Comparison of ENCODE assay signal across 13 cellular contexts in genomic region chr16:27823438-27823820, GRCh38.
A peak's percentile ranks its signal among the peaks of the same experiment; 100 is the strongest.
DNase-seq lines count a peak whose midpoint lies in the region; ATAC-seq and TF ChIP-seq lines count a peak whose summit lies in the region.
"Had no signal": no experiment of that assay in that cellular context is flagged by ENCODE, and none has a peak within 500 bp of the region (broad histone marks: within the 10 kb centered on the region; RNA-seq: fewer than 3 reads in every experiment).

No MANE protein-coding gene starts in this region.

- H4K20me1 ChIP-seq in osteoblast (ENCODE audit: insufficient read depth, low read length): no peaks in the 10 kb centered on the region
- H4K20me1 ChIP-seq: BLaER1 treated with 17β-estradiol and CSF1 and Interleukin-3, amounts not matched to agents 10 nM and 100 nM had no signal

- no peak overlapping the region for H3K4ac ChIP-seq in mesenchymal stem cell (ENCODE audit: low read depth in 1 of 2, low read length in 2 of 2)

- H3K23ac ChIP-seq in mesenchymal stem cell (ENCODE audit: low read length in 2 of 2): no peak overlapping the region

- CTCF ChIA-PET in HEK293 (lab: Yijun Ruan, JAX): no interaction called here

- no peak overlapping the region for H3K27ac Mint-ChIP-seq in chondrocyte (ENCODE audit: unreplicated experiment)
- no peak overlapping the region for H3K27ac Mint-ChIP-seq in mesothelial cell of epicardium
- H3K27ac Mint-ChIP-seq: B cell; CD4-positive, CD25-positive, alpha-beta regulatory T cell; CD8-positive, alpha-beta memory T cell had no signal

- peak; percentile 46 for DNase-seq in chondrocyte (ENCODE audit: low spot score)
- DNase-seq in osteoblast (ENCODE audit: insufficient read length, low spot score, missing footprints): peak; percentile 57
- DNase-seq in mesenchymal stem cell: no peak
- DNase-seq in mesothelial cell of epicardium (ENCODE audit: low spot score in 2 of 2, unreplicated experiment in 2 of 2): no peak
- DNase-seq: CD4-positive, CD25-positive, alpha-beta regulatory T cell; CD8-positive, alpha-beta memory T cell; GM23248 had no signal

- no peak overlapping the region for H2BK5ac ChIP-seq in mesenchymal stem cell (ENCODE audit: low read depth, low read length, poor library complexity, severe bottlenecking)

- TF ChIP-seq CTCF in HEK293 (tag by site-specific recombination; IDR thresholded peaks at IDR 0.05) (no peak), chondrocyte (IDR thresholded peaks at IDR 0.05) (no peak), osteoblast (IDR thresholded peaks at IDR 0.05; ENCODE audit: extremely low read depth, low read depth, low read length) (no peak), mesothelial cell of epicardium (IDR thresholded peaks at IDR 0.05; ENCODE audit: unreplicated experiment) (no peak)

- H3K18ac ChIP-seq in mesenchymal stem cell (ENCODE audit: low read depth in 1 of 2, low read length in 2 of 2): no peak overlapping the region

- H3K4me3 Mint-ChIP-seq in chondrocyte (ENCODE audit: unreplicated experiment) (no peak overlapping the region), mesothelial cell of epicardium (no peak overlapping the region)
- H3K4me3 Mint-ChIP-seq: B cell; CD8-positive, alpha-beta memory T cell had no signal

- H3K27ac ChIP-seq in HEK293 (ENCODE audit: extremely low read depth, low read depth, low read length) (no peak overlapping the region), osteoblast (ENCODE audit: low read depth, low read length) (no peak overlapping the region), mesenchymal stem cell (ENCODE audit: low read length, poor library complexity, severe bottlenecking) (no peak overlapping the region)
- H3K27ac ChIP-seq: BLaER1 treated with 17β-estradiol and CSF1 and Interleukin-3, amounts not matched to agents 10 nM and 100 nM; GM23248; HL-60 had no signal

- no peak overlapping the region for H2BK15ac ChIP-seq in mesenchymal stem cell (ENCODE audit: low read depth, poor library complexity, severe bottlenecking)

- no peaks in the 10 kb centered on the region for H3K79me1 ChIP-seq in mesenchymal stem cell (replicated peaks; ENCODE audit: low read length, poor library complexity, severe bottlenecking)

- H3K9me3 Mint-ChIP-seq in chondrocyte (ENCODE audit: low read depth): no peaks in the 10 kb centered on the region
- H3K9me3 Mint-ChIP-seq in mesothelial cell of epicardium: no peaks in the 10 kb centered on the region
- H3K9me3 Mint-ChIP-seq: CD8-positive, alpha-beta memory T cell had no signal

- H3K36me3 ChIP-seq in HEK293 (ENCODE audit: control insufficient read depth in 2 of 2, insufficient read depth in 1 of 2, low read length in 2 of 2): no peaks in the 10 kb centered on the region
- no peaks in the 10 kb centered on the region for H3K36me3 ChIP-seq in osteoblast (ENCODE audit: insufficient read depth, low read length)
- no peaks in the 10 kb centered on the region for H3K36me3 ChIP-seq in mesenchymal stem cell (ENCODE audit: control insufficient read depth in 1 of 2, insufficient read depth in 2 of 2, low read depth in 1 of 2, low read length in 2 of 2)
- H3K36me3 ChIP-seq: BLaER1 treated with 17β-estradiol and CSF1 and Interleukin-3, amounts not matched to agents 10 nM and 100 nM; HAP-1 had no signal

- H3K4me1 Mint-ChIP-seq in chondrocyte (ENCODE audit: low read depth): no peaks in the 10 kb centered on the region
- H3K4me1 Mint-ChIP-seq in mesothelial cell of epicardium: peaks cover 8% of the 10 kb centered on the region
- H3K4me1 Mint-ChIP-seq: B cell; CD4-positive, CD25-positive, alpha-beta regulatory T cell; CD8-positive, alpha-beta memory T cell had no signal

- no peak overlapping the region for H4K8ac ChIP-seq in mesenchymal stem cell (ENCODE audit: low read length)

- H4K91ac ChIP-seq in mesenchymal stem cell (ENCODE audit: low read length): no peak overlapping the region

- H3K79me2 ChIP-seq in osteoblast (ENCODE audit: insufficient read depth, low read length): no peaks in the 10 kb centered on the region

- no peak overlapping the region for H2BK120ac ChIP-seq in mesenchymal stem cell (ENCODE audit: low read depth, low read length)

- H2BK12ac ChIP-seq in mesenchymal stem cell (ENCODE audit: low read length in 2 of 2): no peak overlapping the region

- H3K36me3 Mint-ChIP-seq in chondrocyte (ENCODE audit: low read depth) (no peaks in the 10 kb centered on the region), mesothelial cell of epicardium (no peaks in the 10 kb centered on the region)
- H3K36me3 Mint-ChIP-seq: CD4-positive, CD25-positive, alpha-beta regulatory T cell; CD8-positive, alpha-beta memory T cell had no signal

- H2AFZ ChIP-seq in osteoblast (ENCODE audit: low read length): no peak overlapping the region
- no peak overlapping the region for H2AFZ ChIP-seq in mesenchymal stem cell (ENCODE audit: low read depth, low read length)
- H2AFZ ChIP-seq: GM23248 had no signal

- H3K9ac ChIP-seq in mesenchymal stem cell (ENCODE audit: low read length): no peak overlapping the region
- H3K9ac ChIP-seq: BLaER1 treated with 17β-estradiol and CSF1 and Interleukin-3, amounts not matched to agents 10 nM and 100 nM; GM23248 had no signal

- 80% methylated on average over 7 of the region's 7 CpGs for WGBS in mesenchymal stem cell

- peaks cover 37% of the 10 kb centered on the region for H3K27me3 Mint-ChIP-seq in chondrocyte (ENCODE audit: low read depth)
- H3K27me3 Mint-ChIP-seq in mesothelial cell of epicardium (ENCODE audit: low read depth): peaks cover 27% of the 10 kb centered on the region
- H3K27me3 Mint-ChIP-seq: CD4-positive, CD25-positive, alpha-beta regulatory T cell had no signal

- H2AK5ac ChIP-seq in mesenchymal stem cell (ENCODE audit: low read length, severe bottlenecking): no peak overlapping the region

- no peak overlapping the region for H3K4me3 ChIP-seq in HEK293 (ENCODE audit: low read depth, low read length)
- no peak overlapping the region for H3K4me3 ChIP-seq in osteoblast (ENCODE audit: insufficient read depth, low read length)
- H3K4me3 ChIP-seq in mesenchymal stem cell (ENCODE audit: insufficient read depth in 1 of 2, low read depth in 1 of 2, low read length in 2 of 2): no peak overlapping the region
- H3K4me3 ChIP-seq: BLaER1 treated with 17β-estradiol and CSF1 and Interleukin-3, amounts not matched to agents 10 nM and 100 nM; GM23248; HAP-1 had no signal

- H3K4me1 ChIP-seq in HEK293 (ENCODE audit: control insufficient read depth, insufficient read depth, low read length) (no peaks in the 10 kb centered on the region), osteoblast (ENCODE audit: insufficient read depth, low read length) (no peaks in the 10 kb centered on the region), mesenchymal stem cell (ENCODE audit: control insufficient read depth, insufficient read depth, low read depth, low read length) (no peaks in the 10 kb centered on the region)
- H3K4me1 ChIP-seq: HAP-1 had no signal

- H3K27me3 ChIP-seq in osteoblast (ENCODE audit: insufficient read depth, low read length) (peaks cover 12% of the 10 kb centered on the region), mesenchymal stem cell (ENCODE audit: control insufficient read depth in 1 of 2, insufficient read depth in 1 of 2, low read length in 2 of 2) (peaks cover 24 to 67% of the 10 kb centered on the region in 2 experiments)
- H3K27me3 ChIP-seq: BLaER1 treated with 17β-estradiol and CSF1 and Interleukin-3, amounts not matched to agents 10 nM and 100 nM had no signal

- no peak for ATAC-seq in HG03354 (IDR thresholded peaks at IDR 0.05; ENCODE audit: poor library complexity, severe bottlenecking, unreplicated experiment)

- H3K4me2 ChIP-seq in osteoblast (ENCODE audit: insufficient read depth, low read length): no peak overlapping the region
- no peak overlapping the region for H3K4me2 ChIP-seq in mesenchymal stem cell (ENCODE audit: low read length, poor library complexity, severe bottlenecking)
- H3K4me2 ChIP-seq: BLaER1 treated with 17β-estradiol and CSF1 and Interleukin-3, amounts not matched to agents 10 nM and 100 nM had no signal

- H3K9me3 ChIP-seq in HEK293 (ENCODE audit: control insufficient read depth, insufficient read depth, low read depth, low read length): no peaks in the 10 kb centered on the region
- H3K9me3 ChIP-seq in osteoblast (ENCODE audit: low read depth, low read length): no peaks in the 10 kb centered on the region
- no peaks in the 10 kb centered on the region for H3K9me3 ChIP-seq in mesenchymal stem cell (ENCODE audit: control insufficient read depth, low read length)
- H3K9me3 ChIP-seq: HAP-1 had no signal

- POLR2A ChIA-PET in HEK293 (lab: Yijun Ruan, JAX): no interaction called here

- H3K14ac ChIP-seq in mesenchymal stem cell (ENCODE audit: low read length in 2 of 2): no peak overlapping the region

TF ChIP-seq in HEK293, 187 proteins besides CTCF, POLR2A, EP300 and RAD21:
- TF ChIP-seq EGR2 (tag by site-specific recombination; IDR thresholded peaks at IDR 0.05; ENCODE audit: low read depth) (peak; percentile 35; the same call in 1 of the 2 replicates), ZSCAN16 (tag by site-specific recombination; IDR thresholded peaks at IDR 0.05) (no peak), ZNF768 (tag by site-specific recombination; IDR thresholded peaks at IDR 0.05) (0 out of 2 replicates have a peak, but pooled peaks have one; percentile 12), ZNF785 (tag by site-specific recombination; IDR thresholded peaks at IDR 0.05) (no peak)

Comparison
In these comparisons a context has a peak if more than half of its experiments do, and no peak if none do; other contexts are left out.
1. DNase-seq: peak in chondrocyte (single experiment) and osteoblast (single experiment); none in mesenchymal stem cell (single experiment) and mesothelial cell of epicardium (0 of 2).